In genomic region chr7:103121641-103122040, GRCh38 we compare ENCODE assay signal across 1 cellular context.
A peak's percentile ranks its signal among the peaks of the same experiment; 100 is the strongest.
TF ChIP-seq lines count a peak whose summit lies in the region.

No MANE protein-coding gene starts in this region.

TF ChIP-seq in K562, 482 proteins besides CTCF, POLR2A, EP300 and RAD21 (continued from another document and continues in another):
- TF ChIP-seq USF1 (CRISPR knock-in tag; IDR thresholded peaks at IDR 0.05) (no peak), ZBTB12 (CRISPR knock-in tag; IDR thresholded peaks at IDR 0.05) (no peak), TSC22D4 (tag; IDR thresholded peaks at IDR 0.05) (no peak), ARID1B (IDR thresholded peaks at IDR 0.05) (peak; percentile 91), FOSL1 (tag; conservative IDR thresholded peaks at IDR 0.05) (peak; percentile 21; the same call in 1 of the 2 replicates), RB1 (IDR thresholded peaks at IDR 0.05; ENCODE audit: low read depth) (no peak), RUNX1 (IDR thresholded peaks at IDR 0.05; ENCODE audit: low read depth) (no peak), NR2C1 (IDR thresholded peaks at IDR 0.05) (no peak), NR2C1 (tag; IDR thresholded peaks at IDR 0.05) (no peak), ZMIZ1 (IDR thresholded peaks at IDR 0.05; ENCODE audit: low read depth in 2 of 2, low read length in 2 of 2) (no peak), POLR2G (IDR thresholded peaks at IDR 0.05; ENCODE audit: low read depth, low read length) (no peak), RFX7 (CRISPR knock-in tag; IDR thresholded peaks at IDR 0.05) (no peak), NFE2L1 (tag; IDR thresholded peaks at IDR 0.05; ENCODE audit: borderline replicate concordance, low read depth) (no peak), CCNT2 (IDR thresholded peaks at IDR 0.05; ENCODE audit: borderline replicate concordance, extremely low read depth, insufficient read length, low read depth, low read length) (no peak), ZNF41 (CRISPR knock-in tag; conservative IDR thresholded peaks at IDR 0.05) (no peak), NR1H2 (CRISPR knock-in tag; IDR thresholded peaks at IDR 0.05) (no peak), ZNF695 (CRISPR knock-in tag; IDR thresholded peaks at IDR 0.05) (no peak), NR0B1 (IDR thresholded peaks at IDR 0.05; ENCODE audit: partially characterized antibody) (no peak), TAF7 (tag; IDR thresholded peaks at IDR 0.05) (no peak), ZNF507 (tag; conservative IDR thresholded peaks at IDR 0.05) (no peak), CLOCK (CRISPR knock-in tag; IDR thresholded peaks at IDR 0.05; ENCODE audit: borderline replicate concordance) (no peak), GABPB1 (CRISPR knock-in tag; IDR thresholded peaks at IDR 0.05) (no peak), HMGN3 (IDR thresholded peaks at IDR 0.05; ENCODE audit: borderline replicate concordance, extremely low read depth, insufficient read length, low read depth, low read length) (no peak), XRCC3 (IDR thresholded peaks at IDR 0.05) (no peak), XRCC4 (IDR thresholded peaks at IDR 0.05; ENCODE audit: extremely low read depth, insufficient read depth, insufficient read length) (no peak), EHMT2 (IDR thresholded peaks at IDR 0.05) (0 out of 2 replicates have a peak, but pooled peaks have one; percentile 22), PPARD (CRISPR knock-in tag; IDR thresholded peaks at IDR 0.05) (no peak), ZNF316 (IDR thresholded peaks at IDR 0.05) (no peak; the same call in 1 of the 2 replicates), PREB (CRISPR knock-in tag; IDR thresholded peaks at IDR 0.05) (no peak), RBM15 (IDR thresholded peaks at IDR 0.05; ENCODE audit: insufficient read depth, low read length) (no peak), ZNF436 (CRISPR knock-in tag; IDR thresholded peaks at IDR 0.05) (no peak), ZNF253 (CRISPR knock-in tag; conservative IDR thresholded peaks at IDR 0.05) (no peak), CGGBP1 (CRISPR knock-in tag; IDR thresholded peaks at IDR 0.05) (no peak), HOMEZ (CRISPR knock-in tag; IDR thresholded peaks at IDR 0.05) (no peak), ATF6 (CRISPR knock-in tag; IDR thresholded peaks at IDR 0.05) (no peak), THRB (CRISPR knock-in tag; conservative IDR thresholded peaks at IDR 0.05) (no peak), ZNF785 (CRISPR knock-in tag; IDR thresholded peaks at IDR 0.05) (no peak), HDAC3 (IDR thresholded peaks at IDR 0.05; ENCODE audit: borderline replicate concordance, partially characterized antibody) (peak; percentile 33), NFIX (CRISPR knock-in tag; IDR thresholded peaks at IDR 0.05; ENCODE audit: low read depth) (no peak), MAFK (IDR thresholded peaks at IDR 0.05; ENCODE audit: low read length) (no peak), ZNF764 (CRISPR knock-in tag; IDR thresholded peaks at IDR 0.05; ENCODE audit: low read depth) (no peak), ZFX (CRISPR knock-in tag; IDR thresholded peaks at IDR 0.05) (no peak), PTTG1 (tag; IDR thresholded peaks at IDR 0.05; ENCODE audit: low read depth) (no peak), ASH1L (IDR thresholded peaks at IDR 0.05; ENCODE audit: borderline replicate concordance, low read depth, partially characterized antibody) (no peak), SRSF1 (IDR thresholded peaks at IDR 0.05; ENCODE audit: low read depth, low read length) (no peak), MEIS2 (IDR thresholded peaks at IDR 0.05; ENCODE audit: partially characterized antibody) (peak; percentile 94), TFE3 (CRISPR knock-in tag; IDR thresholded peaks at IDR 0.05) (no peak), ATF2 (CRISPR knock-in tag; IDR thresholded peaks at IDR 0.05) (no peak), ZNF274 (IDR thresholded peaks at IDR 0.05; ENCODE audit: borderline replicate concordance, low read depth, low read length) (no peak), SOX6 (IDR thresholded peaks at IDR 0.05) (peak; percentile 60; the same call in 1 of the 2 replicates)
